In genomic region chr19:6613711-6614110, GRCh38 we compare ENCODE assay signal across 18 cellular contexts. TPM values are rescaled to one million over a fixed set of nuclear protein-coding genes. Genes with fewer than 3 reads are reported as not detected.
A peak's percentile ranks its signal among the peaks of the same experiment; 100 is the strongest.
DNase-seq lines count a peak whose midpoint lies in the region; ATAC-seq lines count a peak whose summit lies in the region.
"Had no signal": no experiment of that assay in that cellular context is flagged by ENCODE, and none has a peak within 500 bp of the region (broad histone marks: within the 10 kb centered on the region; RNA-seq: fewer than 3 reads in every experiment).

No MANE protein-coding gene starts in this region.

- CTCF ChIA-PET in activated CD8-positive, alpha-beta memory T cell treated with anti-CD3 and anti-CD28 coated beads, Interleukin-2, amount 10 ng/mL, durations not matched to agents 7 days and 5 days (lab: Charles Lee), result interaction anchor here (0.6 to 1.3 kb wide), 3 partner anchors 14 to 145 kb away, joined by 3 read pairs; no protein-coding TSS in a partner anchor

- peaks cover 17% of the 10 kb centered on the region for H3K9me3 Mint-ChIP-seq in activated CD8-positive, alpha-beta memory T cell treated with anti-CD3 and anti-CD28 coated beads, Interleukin-2, amount 10 ng/mL, durations not matched to agents 7 days and 5 days (ENCODE audit: low read depth)
- H3K9me3 Mint-ChIP-seq in activated T-cell treated with anti-CD3 and anti-CD28 coated beads, Interleukin-2, amount 50 U/mL, for 72 hours, result peaks cover 0 to 11% of the 10 kb centered on the region in 2 donors

- H3K27me3 Mint-ChIP-seq in activated CD8-positive, alpha-beta memory T cell treated with anti-CD3 and anti-CD28 coated beads, Interleukin-2, amount 10 ng/mL, durations not matched to agents 7 days and 5 days, result peaks cover 28% of the 10 kb centered on the region
- peaks cover 36% of the 10 kb centered on the region for H3K27me3 Mint-ChIP-seq in activated T-cell treated with anti-CD3 and anti-CD28 coated beads, Interleukin-2, amount 50 U/mL, for 72 hours (ENCODE audit: low read depth)

- peak overlapping the region; percentile 66 for H3K27ac Mint-ChIP-seq in activated CD8-positive, alpha-beta memory T cell treated with anti-CD3 and anti-CD28 coated beads, Interleukin-2, amount 10 ng/mL, durations not matched to agents 7 days and 5 days
- peak overlapping the region; percentile 96 for H3K27ac Mint-ChIP-seq in activated T-cell treated with anti-CD3 and anti-CD28 coated beads, Interleukin-2, amount 50 U/mL, for 72 hours
- H3K27ac Mint-ChIP-seq: HFFc6 had no signal

- peak; percentile 54 for ATAC-seq in activated CD8-positive, alpha-beta memory T cell treated with anti-CD3 and anti-CD28 coated beads, Interleukin-2, amount 10 ng/mL, durations not matched to agents 7 days and 5 days
- ATAC-seq in activated T-cell treated with anti-CD3 and anti-CD28 coated beads, Interleukin-2, amount 50 U/mL, for 72 hours (replicated peaks in 1 of 2), result peak; percentile 43 to 57
- ATAC-seq in HG02970 (IDR thresholded peaks at IDR 0.05; ENCODE audit: low FRiP score, unreplicated experiment), result no peak
- ATAC-seq: HepG2, lower lobe of right lung had no signal

- H3K4me1 Mint-ChIP-seq in activated CD8-positive, alpha-beta memory T cell treated with anti-CD3 and anti-CD28 coated beads, Interleukin-2, amount 10 ng/mL, durations not matched to agents 7 days and 5 days, result peaks cover 49% of the 10 kb centered on the region
- peaks cover 77% of the 10 kb centered on the region for H3K4me1 Mint-ChIP-seq in activated T-cell treated with anti-CD3 and anti-CD28 coated beads, Interleukin-2, amount 50 U/mL, for 72 hours (ENCODE audit: low read depth)

- no peak overlapping the region for H3K4me3 Mint-ChIP-seq in activated CD8-positive, alpha-beta memory T cell treated with anti-CD3 and anti-CD28 coated beads, Interleukin-2, amount 10 ng/mL, durations not matched to agents 7 days and 5 days
- peak overlapping the region in 1 of 2 donors; percentile 46 for H3K4me3 Mint-ChIP-seq in activated T-cell treated with anti-CD3 and anti-CD28 coated beads, Interleukin-2, amount 50 U/mL, for 72 hours
- H3K4me3 Mint-ChIP-seq: HFFc6 had no signal

- DNase-seq in activated CD8-positive, alpha-beta memory T cell treated with anti-CD3 and anti-CD28 coated beads, Interleukin-2, amount 10 ng/mL, durations not matched to agents 7 days and 5 days, result peak; percentile 58
- DNase-seq in activated CD8-positive, alpha-beta memory T cell treated with anti-CD3 and anti-CD28 coated beads, Interleukin-2, amount 50 U/mL, for 48 hours, result no peak
- DNase-seq in HT1080 (ENCODE audit: low read depth) (peak; percentile 36), iris pigment epithelial cell (ENCODE audit: low read depth) (peak; percentile 65), OCI-M1 (lab: John Stamatoyannopoulos, UW) (no peak), SK-N-DZ (ENCODE audit: low spot score) (no peak)
- peak; percentile 57 to 70 for DNase-seq in activated T-cell treated with anti-CD3 and anti-CD28 coated beads, Interleukin-2, amount 50 U/mL, for 72 hours
- DNase-seq: amniotic stem cell; effector CD8-positive, alpha-beta T cell; HFFc6; lower lobe of right lung; NCI-H1417 treated with DMSO at 0.1 percent for 48 hours; NCI-H82; spleen had no signal

- peaks cover 31% of the 10 kb centered on the region for H3K36me3 Mint-ChIP-seq in activated CD8-positive, alpha-beta memory T cell treated with anti-CD3 and anti-CD28 coated beads, Interleukin-2, amount 10 ng/mL, durations not matched to agents 7 days and 5 days
- peaks cover 16% of the 10 kb centered on the region in 2 donors for H3K36me3 Mint-ChIP-seq in activated T-cell treated with anti-CD3 and anti-CD28 coated beads, Interleukin-2, amount 50 U/mL, for 72 hours (ENCODE audit: insufficient read depth in 2 of 2)

RNA-seq across cellular contexts. Expression of gene CD70, which starts 22.8 kb away (rescaled TPM):
- 100 to 1,000 TPM in 1 of 2 experiments, 10 to 100 TPM in 1; 74.3 to 184 TPM for total RNA-seq in activated CD8-positive, alpha-beta memory T cell treated with anti-CD3 and anti-CD28 coated beads, Interleukin-2, amount 10 ng/mL, durations not matched to agents 7 days and 5 days
- 136 and 156 TPM in 2 replicates for total RNA-seq in HT1080 (2014; rRNA removed; shearing (Covaris generic))
- 108 and 140 TPM in 2 replicates for polyA plus RNA-seq in HT1080 (2015; cell fraction: cytosol; rRNA removed)
- 42.6 and 68.2 TPM in 2 replicates for polyA plus RNA-seq in HT1080 (2015; cell fraction: nucleus; rRNA removed)
- 10 to 100 TPM; 25.0 to 31.5 TPM for total RNA-seq in activated T-cell treated with anti-CD3 and anti-CD28 coated beads, Interleukin-2, amount 50 U/mL, for 72 hours
- polyA plus RNA-seq in SK-N-DZ (2014; cell fraction: cytosol; rRNA removed), result not detected in 2 replicates
- polyA plus RNA-seq in SK-N-DZ (2014; cell fraction: nucleus; rRNA removed), result not detected in 2 replicates
- total RNA-seq: HepG2, HFFc6, vagina had no signal
- polyA plus RNA-seq: AG04450 had no signal

RNA-seq across cellular contexts. Expression of gene TNFSF14, which starts 56.2 kb away (rescaled TPM):
- total RNA-seq in activated CD8-positive, alpha-beta memory T cell treated with anti-CD3 and anti-CD28 coated beads, Interleukin-2, amount 10 ng/mL, durations not matched to agents 7 days and 5 days, result 10 to 100 TPM; 31.1 to 55.9 TPM
- not detected in 2 replicates for total RNA-seq in HT1080 (2014; rRNA removed; shearing (Covaris generic))
- polyA plus RNA-seq in HT1080 (2015; cell fraction: cytosol; rRNA removed), result not detected in 2 replicates
- not detected in 2 replicates for polyA plus RNA-seq in HT1080 (2015; cell fraction: nucleus; rRNA removed)
- 10 to 100 TPM; 23.1 to 25.4 TPM for total RNA-seq in activated T-cell treated with anti-CD3 and anti-CD28 coated beads, Interleukin-2, amount 50 U/mL, for 72 hours
- not detected in 2 replicates for polyA plus RNA-seq in SK-N-DZ (2014; cell fraction: cytosol; rRNA removed)
- polyA plus RNA-seq in SK-N-DZ (2014; cell fraction: nucleus; rRNA removed), result not detected in 2 replicates
- total RNA-seq: HFFc6 had no signal
- polyA plus RNA-seq: AG04450 had no signal

Comparison
In these comparisons a context has a peak if more than half of its experiments do, and no peak if none do; other contexts are left out.
1. DNase-seq: peak in activated CD8-positive, alpha-beta memory T cell treated with anti-CD3 and anti-CD28 coated beads, Interleukin-2, amount 10 ng/mL, durations not matched to agents 7 days and 5 days (single experiment), HT1080 (single experiment), activated T-cell treated with anti-CD3 and anti-CD28 coated beads, Interleukin-2, amount 50 U/mL, for 72 hours (2 of 2) and iris pigment epithelial cell (single experiment); none in activated CD8-positive, alpha-beta memory T cell treated with anti-CD3 and anti-CD28 coated beads, Interleukin-2, amount 50 U/mL, for 48 hours (single experiment), OCI-M1 (single experiment) and SK-N-DZ (single experiment).
2. RNA of gene TNFSF14, which starts 56.2 kb away (total RNA-seq): 31.1 to 55.9 TPM in activated CD8-positive, alpha-beta memory T cell treated with anti-CD3 and anti-CD28 coated beads, Interleukin-2, amount 10 ng/mL, durations not matched to agents 7 days and 5 days and 23.1 to 25.4 TPM in activated T-cell treated with anti-CD3 and anti-CD28 coated beads, Interleukin-2, amount 50 U/mL, for 72 hours; not detected in HT1080; every median in the first group is over 10 times any median in the second.